In the genomic region with DNA sequence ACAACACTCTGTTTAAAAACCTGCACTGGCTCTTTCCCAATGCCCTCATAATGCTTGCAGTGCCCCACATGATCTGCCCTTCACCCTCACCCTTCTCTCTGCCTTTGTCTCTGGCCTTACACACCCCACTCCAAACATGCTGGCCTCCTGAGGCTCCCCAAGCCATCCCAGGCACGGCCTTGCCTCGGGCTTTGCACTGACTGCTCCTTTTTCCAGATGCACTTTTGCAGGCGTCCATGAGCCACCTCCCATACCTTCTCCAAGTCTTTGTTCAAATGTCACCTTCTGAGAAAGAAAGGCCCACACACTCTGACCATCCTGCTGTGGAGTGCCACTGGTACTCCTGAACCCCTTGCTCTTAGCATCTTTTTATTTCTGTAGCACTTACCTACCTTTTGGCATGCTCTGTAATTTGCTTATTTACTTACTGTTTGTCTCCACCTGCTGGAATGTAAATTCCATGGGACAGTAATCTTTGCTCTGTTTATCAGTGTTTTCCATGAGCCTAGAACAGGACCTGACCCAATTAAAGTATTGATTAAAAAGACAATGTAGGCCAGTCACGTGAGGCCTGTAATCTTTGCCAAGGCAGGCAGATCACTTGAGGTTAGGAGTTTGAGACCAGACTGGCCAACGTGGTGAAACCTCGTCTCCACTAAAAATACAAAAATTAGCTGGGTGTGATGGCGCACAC, we compare ENCODE assay signal across 24 cellular contexts. TPM values are rescaled to one million over a fixed set of nuclear protein-coding genes. Genes with fewer than 3 reads are reported as not detected.
DNase-seq lines count a peak whose midpoint lies in the region; TF ChIP-seq lines count a peak whose summit lies in the region.
"Had no signal": no experiment of that assay in that cellular context is flagged by ENCODE, and none has a peak within 500 bp of the region (broad histone marks: within the 10 kb centered on the region; RNA-seq: fewer than 3 reads in every experiment).

No MANE protein-coding gene starts in this region.

- peak overlapping the region; percentile 63 for H2AFZ ChIP-seq in mesenchymal stem cell (ENCODE audit: low read depth, low read length)

- TF ChIP-seq CTCF in BE2C (IDR thresholded peaks at IDR 0.05; ENCODE audit: low read depth, low read length): 0 out of 2 replicates have a peak, but pooled peaks have one; percentile 12
- TF ChIP-seq CTCF in chondrocyte (IDR thresholded peaks at IDR 0.05): peak; percentile 49
- TF ChIP-seq CTCF in spleen (IDR thresholded peaks at IDR 0.05 in 8 of 11, conservative IDR thresholded peaks at IDR 0.05 in 3 of 11): no peak
- no peak for TF ChIP-seq CTCF in Calu3 (IDR thresholded peaks at IDR 0.05; ENCODE audit: unreplicated experiment)

- H3K4me1 ChIP-seq in BE2C (peaks cover 3% of the 10 kb centered on the region; the same call in 1 of the 2 replicates), mesenchymal stem cell (ENCODE audit: control insufficient read depth, insufficient read depth, low read depth, low read length) (peaks cover 14% of the 10 kb centered on the region), spleen (no peaks in the 10 kb centered on the region)
- H3K4me1 ChIP-seq: Caco-2, uterus had no signal

- H3K4me3 Mint-ChIP-seq in chondrocyte (ENCODE audit: unreplicated experiment) (no peak overlapping the region), Calu3 (ENCODE audit: low read depth, unreplicated experiment) (no peak overlapping the region)
- H3K4me3 Mint-ChIP-seq: activated B cell treated with CpG ODN at 0.5 μM for 24 hours; activated naive CD8-positive, alpha-beta T cell treated with anti-CD3 and anti-CD28 coated beads for 36 hours; activated T-cell treated with anti-CD3 and anti-CD28 coated beads, Interleukin-2, amount 50 U/mL, for 72 hours; brain; dendritic cell treated with granulocyte-macrophage colony-stimulating factor and Interleukin-4, amounts not matched to agents 40 ng/mL and 50 ng/mL, for 4 days had no signal

- no peak overlapping the region for H3K27ac ChIP-seq in mesenchymal stem cell (ENCODE audit: low read length, poor library complexity, severe bottlenecking)
- H3K27ac ChIP-seq in substantia nigra (ENCODE audit: low read depth, low read length, poor library complexity, severe bottlenecking): no peak overlapping the region
- no peak overlapping the region for H3K27ac ChIP-seq in spleen
- H3K27ac ChIP-seq: epithelial cell of prostate, uterus had no signal

- no peaks in the 10 kb centered on the region for H3K9me3 ChIP-seq in BE2C
- no peaks in the 10 kb centered on the region for H3K9me3 ChIP-seq in mesenchymal stem cell (ENCODE audit: control insufficient read depth, low read length)
- no peaks in the 10 kb centered on the region for H3K9me3 ChIP-seq in spleen
- H3K9me3 ChIP-seq: Caco-2, uterus had no signal

- H3K9me3 Mint-ChIP-seq in chondrocyte (ENCODE audit: low read depth) (no peaks in the 10 kb centered on the region), Calu3 (ENCODE audit: low read depth, unreplicated experiment) (no peaks in the 10 kb centered on the region)
- H3K9me3 Mint-ChIP-seq: activated B cell treated with CpG ODN at 0.5 μM for 24 hours; activated naive CD8-positive, alpha-beta T cell treated with anti-CD3 and anti-CD28 coated beads for 36 hours; activated T-cell treated with anti-CD3 and anti-CD28 coated beads, Interleukin-2, amount 50 U/mL, for 72 hours; brain; dendritic cell treated with granulocyte-macrophage colony-stimulating factor and Interleukin-4, amounts not matched to agents 40 ng/mL and 50 ng/mL, for 4 days had no signal

- no peaks in the 10 kb centered on the region for H3K79me1 ChIP-seq in mesenchymal stem cell (replicated peaks; ENCODE audit: low read length, poor library complexity, severe bottlenecking)

- H3K9ac ChIP-seq in mesenchymal stem cell (ENCODE audit: low read length): no peak overlapping the region

- no peaks in the 10 kb centered on the region for H3K4me1 Mint-ChIP-seq in chondrocyte (ENCODE audit: low read depth)
- no peaks in the 10 kb centered on the region for H3K4me1 Mint-ChIP-seq in Calu3 (ENCODE audit: low read depth, unreplicated experiment)
- H3K4me1 Mint-ChIP-seq: activated B cell treated with CpG ODN at 0.5 μM for 24 hours, brain had no signal

- no peak overlapping the region for H2BK12ac ChIP-seq in mesenchymal stem cell (ENCODE audit: low read length in 2 of 2)

- no peak overlapping the region for H4K8ac ChIP-seq in mesenchymal stem cell (ENCODE audit: low read length)

- no peaks in the 10 kb centered on the region for H3K36me3 ChIP-seq in BE2C
- peaks cover 4 to 38% of the 10 kb centered on the region in 2 experiments for H3K36me3 ChIP-seq in mesenchymal stem cell (ENCODE audit: control insufficient read depth in 1 of 2, insufficient read depth in 2 of 2, low read depth in 1 of 2, low read length in 2 of 2)
- H3K36me3 ChIP-seq in spleen: peaks cover 0 to 65% (median 10%) of the 10 kb centered on the region in 6 donors
- H3K36me3 ChIP-seq: uterus had no signal

- WGBS in mesenchymal stem cell: 91% methylated on average over 7 of the region's 7 CpGs
- WGBS in spleen, 5 donors: 81 to 92% (median 90%) methylated on average over 7 of the region's 7 CpGs

- H2BK120ac ChIP-seq in mesenchymal stem cell (ENCODE audit: low read depth, low read length): no peak overlapping the region

- H3K27ac Mint-ChIP-seq in chondrocyte (ENCODE audit: unreplicated experiment): no peak overlapping the region
- no peak overlapping the region for H3K27ac Mint-ChIP-seq in Calu3 (ENCODE audit: unreplicated experiment)
- H3K27ac Mint-ChIP-seq: activated B cell treated with CpG ODN at 0.5 μM for 24 hours; activated naive CD8-positive, alpha-beta T cell treated with anti-CD3 and anti-CD28 coated beads for 36 hours; activated T-cell treated with anti-CD3 and anti-CD28 coated beads, Interleukin-2, amount 50 U/mL, for 72 hours; dendritic cell treated with granulocyte-macrophage colony-stimulating factor and Interleukin-4, amounts not matched to agents 40 ng/mL and 50 ng/mL, for 4 days had no signal

- H3K36me3 Mint-ChIP-seq in chondrocyte (ENCODE audit: low read depth): peaks cover 25% of the 10 kb centered on the region
- no peaks in the 10 kb centered on the region for H3K36me3 Mint-ChIP-seq in Calu3 (ENCODE audit: insufficient read depth, unreplicated experiment)
- H3K36me3 Mint-ChIP-seq: activated naive CD8-positive, alpha-beta T cell treated with anti-CD3 and anti-CD28 coated beads for 36 hours had no signal

- no peak overlapping the region for H3K23ac ChIP-seq in mesenchymal stem cell (ENCODE audit: low read length in 2 of 2)

- intact Hi-C loops in spleen (cut with DNase I; ENCODE audit: low total_unique reads): no loop called here
- intact Hi-C loops in Calu3 (cut with micrococcal nuclease; ENCODE audit: unreplicated experiment): no loop called here

- CTCF ChIA-PET in Calu3 (lab: Charles Lee): no interaction called here

- H3K27me3 Mint-ChIP-seq in chondrocyte (ENCODE audit: low read depth) (no peaks in the 10 kb centered on the region), Calu3 (ENCODE audit: unreplicated experiment) (no peaks in the 10 kb centered on the region)
- H3K27me3 Mint-ChIP-seq: activated B cell treated with CpG ODN at 0.5 μM for 24 hours; activated naive CD8-positive, alpha-beta T cell treated with anti-CD3 and anti-CD28 coated beads for 36 hours; brain; dendritic cell treated with granulocyte-macrophage colony-stimulating factor and Interleukin-4, amounts not matched to agents 40 ng/mL and 50 ng/mL, for 4 days had no signal

- no peak overlapping the region for H3K18ac ChIP-seq in mesenchymal stem cell (ENCODE audit: low read depth in 1 of 2, low read length in 2 of 2)

- H3K27me3 ChIP-seq in BE2C: no peaks in the 10 kb centered on the region
- no peaks in the 10 kb centered on the region for H3K27me3 ChIP-seq in mesenchymal stem cell (ENCODE audit: control insufficient read depth in 1 of 2, insufficient read depth in 1 of 2, low read length in 2 of 2)
- H3K27me3 ChIP-seq in spleen (replicated peaks in 1 of 7): no peaks in the 10 kb centered on the region
- H3K27me3 ChIP-seq: uterus had no signal

- no peak overlapping the region for H2AK5ac ChIP-seq in mesenchymal stem cell (ENCODE audit: low read length, severe bottlenecking)

- H2BK5ac ChIP-seq in mesenchymal stem cell (ENCODE audit: low read depth, low read length, poor library complexity, severe bottlenecking): no peak overlapping the region

- H2BK15ac ChIP-seq in mesenchymal stem cell (ENCODE audit: low read depth, poor library complexity, severe bottlenecking): no peak overlapping the region

- DNase-seq in BE2C: no peak
- peak; percentile 16 for DNase-seq in HT-29 (ENCODE audit: low spot score)
- no peak for DNase-seq in chondrocyte (ENCODE audit: low spot score)
- DNase-seq in mesenchymal stem cell: no peak
- DNase-seq in NCI-H2029 (lab: John Stamatoyannopoulos, UW): no peak
- no peak for DNase-seq in substantia nigra (lab: John Stamatoyannopoulos, UW)
- DNase-seq in spleen: no peak
- DNase-seq in Calu3: no peak
- DNase-seq: activated B cell treated with CpG ODN at 0.5 μM for 24 hours; activated naive CD8-positive, alpha-beta T cell treated with anti-CD3 and anti-CD28 coated beads for 36 hours; activated T-cell treated with anti-CD3 and anti-CD28 coated beads, Interleukin-2, amount 50 U/mL, for 72 hours; Caco-2; NCI-H187 treated with DMSO at 0.1 percent for 48 hours; NCI-H446 treated with DMSO at 0.1 percent for 48 hours; occipital lobe; SHP77; stimulated activated CD4-positive, alpha-beta T cell treated with anti-CD3 and anti-CD28 coated beads, Interleukin-1b, Interleukin-23, amount 100 ng/mL, for 48 hours; T-helper 2 cell; uterus had no signal

- no peak overlapping the region for H4K91ac ChIP-seq in mesenchymal stem cell (ENCODE audit: low read length)

- no peak overlapping the region for H3K4me2 ChIP-seq in mesenchymal stem cell (ENCODE audit: low read length, poor library complexity, severe bottlenecking)

- H3K4me3 ChIP-seq in BE2C (ENCODE audit: low read depth, low read length) (no peak overlapping the region), mesenchymal stem cell (ENCODE audit: insufficient read depth in 1 of 2, low read depth in 1 of 2, low read length in 2 of 2) (no peak overlapping the region), spleen (no peak overlapping the region)
- H3K4me3 ChIP-seq: uterus had no signal

- no peak for TF ChIP-seq POLR2A in spleen (IDR thresholded peaks at IDR 0.05)

- H3K4ac ChIP-seq in mesenchymal stem cell (ENCODE audit: low read depth in 1 of 2, low read length in 2 of 2): no peak overlapping the region

- no peak overlapping the region for H3K14ac ChIP-seq in mesenchymal stem cell (ENCODE audit: low read length in 2 of 2)

- BruUV-seq in Calu3 (replicated peaks; lab: Mats Ljungman, UMichigan): no TSS peak

RNA-seq across cellular contexts. Expression of a gene that starts 30.7 kb away (rescaled TPM):
- polyA plus RNA-seq in BE2C (2012; ENCODE audit: insufficient read depth, insufficient read length, low read depth): not detected
- not detected in 2 replicates for total RNA-seq in HT-29 (2014; rRNA removed; shearing (Covaris generic))
- total RNA-seq in chondrocyte (not detected in 3 replicates), spleen (not detected), Calu3 (2022) (not detected in 2 replicates)
- not detected for polyA plus RNA-seq in mesenchymal stem cell (2013, experiment 1 of 2)
- not detected for polyA plus RNA-seq in mesenchymal stem cell (2013, experiment 2 of 2)
- not detected for polyA plus RNA-seq in spleen
- total RNA-seq: activated B cell treated with CpG ODN at 0.5 μM for 24 hours; activated naive CD8-positive, alpha-beta T cell treated with anti-CD3 and anti-CD28 coated beads for 36 hours; activated T-cell treated with anti-CD3 and anti-CD28 coated beads, Interleukin-2, amount 50 U/mL, for 72 hours; Caco-2; mucosa of gallbladder; occipital lobe; sciatic nerve; uterus had no signal

RNA-seq across cellular contexts. Expression of a gene that starts 49.4 kb away (rescaled TPM):
- not detected for polyA plus RNA-seq in BE2C (2012; ENCODE audit: insufficient read depth, insufficient read length, low read depth)
- not detected in 2 replicates for total RNA-seq in HT-29 (2014; rRNA removed; shearing (Covaris generic))
- total RNA-seq in chondrocyte: 4.1 to 13.1 TPM (median 12.2 TPM) in 3 replicates
- polyA plus RNA-seq in mesenchymal stem cell (2013, experiment 1 of 2): 8.8 TPM
- 7.8 TPM for polyA plus RNA-seq in mesenchymal stem cell (2013, experiment 2 of 2)
- total RNA-seq in spleen: 10 to 100 TPM in 3 of 7 donors, 1 to 10 TPM in 4; 4.0 to 10.7 (median 9.1) TPM
- polyA plus RNA-seq in spleen: 10 to 100 TPM in 1 of 3 donors, 1 to 10 TPM in 2; 5.9 to 31.6 (median 9.5) TPM
- total RNA-seq in Calu3 (2022): not detected in 2 replicates
- total RNA-seq: activated B cell treated with CpG ODN at 0.5 μM for 24 hours; activated naive CD8-positive, alpha-beta T cell treated with anti-CD3 and anti-CD28 coated beads for 36 hours; activated T-cell treated with anti-CD3 and anti-CD28 coated beads, Interleukin-2, amount 50 U/mL, for 72 hours had no signal

Comparison
In these comparisons a context has a peak if more than half of its experiments do, and no peak if none do; other contexts are left out.
1. CTCF ChIP-seq: peak in BE2C (single experiment) and chondrocyte (single experiment); none in spleen (0 of 11) and Calu3 (single experiment).